12 cellular contexts compared by ENCODE assay signal in the genomic region with DNA sequence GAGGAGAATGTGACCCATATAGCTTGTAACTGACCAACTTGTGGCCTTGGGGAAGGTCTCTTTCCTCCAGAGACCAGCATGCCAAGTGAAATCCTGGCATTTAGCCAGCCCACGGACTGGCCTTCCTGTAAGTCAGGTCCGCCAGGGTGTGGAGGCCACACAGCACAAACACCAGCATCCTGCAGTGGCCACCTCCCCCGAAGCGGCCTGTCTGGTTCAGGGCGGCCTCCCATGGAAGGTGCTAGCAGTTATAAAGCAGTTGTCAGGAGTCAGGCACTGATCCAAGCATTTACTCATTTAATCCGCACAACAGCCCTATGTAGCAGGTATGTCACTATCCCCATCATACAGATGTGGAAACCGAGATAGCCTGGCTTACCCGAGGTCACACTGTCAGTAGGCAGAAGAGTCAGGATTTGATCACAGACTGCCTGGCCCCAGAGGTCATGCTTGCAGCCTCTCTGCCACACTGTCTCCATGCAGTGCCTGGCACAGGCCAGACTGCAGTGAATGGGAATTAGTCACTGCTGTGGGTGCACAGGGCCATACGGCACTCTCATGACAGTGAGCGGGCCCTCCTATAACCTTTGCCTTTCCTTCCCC. TPM values are rescaled to one million over a fixed set of nuclear protein-coding genes. Genes with fewer than 3 reads are reported as not detected.
DNase-seq lines count a peak whose midpoint lies in the region; ATAC-seq and TF ChIP-seq lines count a peak whose summit lies in the region.
"Had no signal": no experiment of that assay in that cellular context is flagged by ENCODE, and none has a peak within 500 bp of the region (broad histone marks: within the 10 kb centered on the region; RNA-seq: fewer than 3 reads in every experiment).

No MANE protein-coding gene starts in this region.

- H3K27ac Mint-ChIP-seq in stimulated activated memory B cell treated with anti-CD40 and anti-IgM and Interleukin-4, amounts not matched to agents 10 μg/mL and 1 μg/mL and 100 μg/mL, for 72 hours, result peak overlapping the region; percentile 69
- H3K27ac Mint-ChIP-seq: activated CD4-positive, alpha-beta T cell treated with anti-CD3 and anti-CD28 coated beads, Interleukin-2, amount 10 ng/mL, durations not matched to agents 24 days and 14 days had no signal

- TF ChIP-seq CTCF in brain microvascular endothelial cell (IDR thresholded peaks at IDR 0.05; ENCODE audit: low read depth, low read length, missing control alignments) (no peak), hepatocyte (IDR thresholded peaks at IDR 0.05; ENCODE audit: poor library complexity) (no peak), GM20000 (IDR thresholded peaks at IDR 0.05; ENCODE audit: extremely low read depth, missing control alignments) (no peak)

- H3K4me3 ChIP-seq in brain microvascular endothelial cell (ENCODE audit: low read depth, low read length) (no peak overlapping the region), hepatocyte (no peak overlapping the region)

- H4K20me1 ChIP-seq in hepatocyte (ENCODE audit: insufficient read depth, poor library complexity, severe bottlenecking), result no peaks in the 10 kb centered on the region

- H3K9me3 Mint-ChIP-seq in stimulated activated memory B cell treated with anti-CD40 and anti-IgM and Interleukin-4, amounts not matched to agents 10 μg/mL and 1 μg/mL and 100 μg/mL, for 72 hours, result no peaks in the 10 kb centered on the region
- H3K9me3 Mint-ChIP-seq: activated CD4-positive, alpha-beta T cell treated with anti-CD3 and anti-CD28 coated beads, Interleukin-2, amount 10 ng/mL, durations not matched to agents 24 days and 14 days; brain; stimulated activated naive CD8-positive, alpha-beta T cell treated with anti-CD3 and anti-CD28 coated beads, Interleukin-15, amount 100 ng/mL, for 72 hours had no signal

- H3K27ac ChIP-seq in brain microvascular endothelial cell (peak overlapping the region; percentile 2), hepatocyte (peak overlapping the region; percentile 16)

- peaks cover 6% of the 10 kb centered on the region for H3K4me1 Mint-ChIP-seq in stimulated activated memory B cell treated with anti-CD40 and anti-IgM and Interleukin-4, amounts not matched to agents 10 μg/mL and 1 μg/mL and 100 μg/mL, for 72 hours
- H3K4me1 Mint-ChIP-seq: brain had no signal

- DNase-seq in HK-2 (ENCODE audit: unreplicated experiment) (peak; percentile 54), brain microvascular endothelial cell (peak; percentile 25), hepatocyte (ENCODE audit: low spot score) (no peak), hippocampal formation (lab: John Stamatoyannopoulos, UW) (no peak), GM20000 (ENCODE audit: low spot score) (no peak), NCI-H187 treated with DMSO at 0.1 percent for 48 hours (lab: John Stamatoyannopoulos, UW) (no peak)
- DNase-seq: activated CD4-positive, alpha-beta T cell treated with anti-CD3 and anti-CD28 coated beads, Interleukin-2, amount 10 ng/mL, durations not matched to agents 24 days and 14 days; DMS79; stimulated activated naive CD8-positive, alpha-beta T cell treated with anti-CD3 and anti-CD28 coated beads, Interleukin-15, amount 100 ng/mL, for 72 hours had no signal

- H2AFZ ChIP-seq in hepatocyte, result no peak overlapping the region

- WGBS in hepatocyte (ENCODE audit: low lambda C conversion rate, missing lambda C conversion rate), result 90% methylated on average over 10 of the region's 10 CpGs

- H3K9me3 ChIP-seq in hepatocyte (ENCODE audit: low read depth), result no peaks in the 10 kb centered on the region

- H3K4me1 ChIP-seq in hepatocyte (ENCODE audit: insufficient read depth), result peaks cover 5% of the 10 kb centered on the region

- no peaks in the 10 kb centered on the region for H3K9me2 ChIP-seq in hepatocyte (replicated peaks; ENCODE audit: insufficient read depth)

- no peaks in the 10 kb centered on the region for H3K27me3 ChIP-seq in brain microvascular endothelial cell (replicated peaks)
- H3K27me3 ChIP-seq in hepatocyte, result no peaks in the 10 kb centered on the region

- in situ Hi-C loops in brain microvascular endothelial cell (cut with HindIII; ENCODE audit: low pct_ligation_motif_present, low sequenced_read_pairs), result no loop called here

- H3K36me3 Mint-ChIP-seq in stimulated activated memory B cell treated with anti-CD40 and anti-IgM and Interleukin-4, amounts not matched to agents 10 μg/mL and 1 μg/mL and 100 μg/mL, for 72 hours, result peaks cover 59% of the 10 kb centered on the region

- peaks cover 58% of the 10 kb centered on the region for H3K79me2 ChIP-seq in hepatocyte

- H3K36me3 ChIP-seq in brain microvascular endothelial cell (replicated peaks) (peaks cover 96% of the 10 kb centered on the region), hepatocyte (replicated peaks; ENCODE audit: insufficient read depth, low read depth) (no peaks in the 10 kb centered on the region)

- ATAC-seq in stimulated activated memory B cell treated with anti-CD40 and anti-IgM and Interleukin-4, amounts not matched to agents 10 μg/mL and 1 μg/mL and 100 μg/mL, for 72 hours, result no peak
- ATAC-seq in HG02759 (IDR thresholded peaks at IDR 0.05; ENCODE audit: unreplicated experiment), result no peak
- ATAC-seq: stimulated activated naive CD8-positive, alpha-beta T cell treated with anti-CD3 and anti-CD28 coated beads, Interleukin-15, amount 100 ng/mL, for 72 hours had no signal

- no peak overlapping the region for H3K4me3 Mint-ChIP-seq in stimulated activated memory B cell treated with anti-CD40 and anti-IgM and Interleukin-4, amounts not matched to agents 10 μg/mL and 1 μg/mL and 100 μg/mL, for 72 hours
- H3K4me3 Mint-ChIP-seq: activated CD4-positive, alpha-beta T cell treated with anti-CD3 and anti-CD28 coated beads, Interleukin-2, amount 10 ng/mL, durations not matched to agents 24 days and 14 days; brain; stimulated activated naive CD8-positive, alpha-beta T cell treated with anti-CD3 and anti-CD28 coated beads, Interleukin-15, amount 100 ng/mL, for 72 hours had no signal

- no peak overlapping the region for H3K4me2 ChIP-seq in hepatocyte

- no peaks in the 10 kb centered on the region for H3K27me3 Mint-ChIP-seq in stimulated activated memory B cell treated with anti-CD40 and anti-IgM and Interleukin-4, amounts not matched to agents 10 μg/mL and 1 μg/mL and 100 μg/mL, for 72 hours
- H3K27me3 Mint-ChIP-seq: activated CD4-positive, alpha-beta T cell treated with anti-CD3 and anti-CD28 coated beads, Interleukin-2, amount 10 ng/mL, durations not matched to agents 24 days and 14 days; brain; stimulated activated naive CD8-positive, alpha-beta T cell treated with anti-CD3 and anti-CD28 coated beads, Interleukin-15, amount 100 ng/mL, for 72 hours had no signal

RNA-seq across cellular contexts. Expression of gene CAPN12, which starts 36.7 kb away (rescaled TPM):
- 12.5 and 26.6 TPM in 2 replicates for total RNA-seq in hepatocyte
- polyA plus RNA-seq in hepatocyte, result 24.3 and 38.9 TPM in 2 replicates

Comparison
In these comparisons a context has a peak if more than half of its experiments do, and no peak if none do; other contexts are left out.
1. DNase-seq: peak in HK-2 (single experiment) and brain microvascular endothelial cell (single experiment); none in hepatocyte (single experiment), hippocampal formation (0 of 2), GM20000 (single experiment) and NCI-H187 treated with DMSO at 0.1 percent for 48 hours (single experiment).